In the genomic region with DNA sequence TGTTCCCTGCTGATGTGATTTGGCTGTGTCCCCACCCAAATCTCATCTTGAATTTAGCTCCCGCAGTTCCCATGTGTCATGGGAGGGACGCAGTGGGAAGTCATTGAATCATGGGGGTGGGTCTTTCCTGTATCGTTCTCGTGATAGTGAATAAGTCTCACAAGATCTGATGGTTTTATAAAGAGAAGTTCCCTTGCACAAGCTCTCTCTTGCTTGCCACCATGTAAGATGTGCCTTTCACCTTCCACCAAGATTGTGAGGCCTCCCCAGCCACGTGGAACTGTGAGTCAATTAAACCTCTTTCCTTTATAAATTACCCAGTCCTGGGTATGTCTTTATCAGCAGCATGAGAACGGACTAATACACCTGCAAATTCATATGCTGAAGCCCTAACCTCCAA, we compare ENCODE assay signal across 1 cellular context.
TF ChIP-seq lines count a peak whose summit lies in the region.

No MANE protein-coding gene starts in this region.

TF ChIP-seq in HepG2, 621 proteins besides CTCF, POLR2A, EP300 and RAD21:
- peak; percentile 99 for TF ChIP-seq ZNF430 (CRISPR knock-in tag; IDR thresholded peaks at IDR 0.05)
